9 cellular contexts compared by ENCODE assay signal in genomic region chr16:86555763-86556130, GRCh38. TPM values are rescaled to one million over a fixed set of nuclear protein-coding genes. Genes with fewer than 3 reads are reported as not detected.
DNase-seq lines count a peak whose midpoint lies in the region; ATAC-seq, FAIRE-seq and TF ChIP-seq lines count a peak whose summit lies in the region.
"Had no signal": no experiment of that assay in that cellular context is flagged by ENCODE, and none has a peak within 500 bp of the region (broad histone marks: within the 10 kb centered on the region; RNA-seq: fewer than 3 reads in every experiment).

No MANE protein-coding gene starts in this region.

- H3K9me3 ChIP-seq in HepG2 (ENCODE audit: low read length): no peaks in the 10 kb centered on the region
- H3K9me3 ChIP-seq in thyroid gland: no peaks in the 10 kb centered on the region

- H4K20me1 ChIP-seq in HepG2 (ENCODE audit: insufficient read depth, low read length): no peaks in the 10 kb centered on the region

- TF ChIP-seq CTCF in HepG2 (CRISPR knock-in tag; IDR thresholded peaks at IDR 0.05) (no peak), thyroid gland (IDR thresholded peaks at IDR 0.05) (no peak)

- POLR2A ChIA-PET in HepG2 (lab: Yijun Ruan, JAX): no interaction called here

- H3K27ac Mint-ChIP-seq in activated CD4-positive, alpha-beta T cell treated with anti-CD3 and anti-CD28 coated beads, Interleukin-2, amount 10 ng/mL, durations not matched to agents 24 days and 14 days: peak overlapping the region; percentile 98
- peak overlapping the region; percentile 94 for H3K27ac Mint-ChIP-seq in activated naive CD8-positive, alpha-beta T cell treated with anti-CD3 and anti-CD28 coated beads for 36 hours

- H3K27me3 ChIP-seq in HepG2 (ENCODE audit: control insufficient read depth in 1 of 2, insufficient read depth in 2 of 2, low read length in 2 of 2) (peaks cover 0 to 6% of the 10 kb centered on the region in 2 experiments; a peak in 2 of 5 replicates), thyroid gland (no peaks in the 10 kb centered on the region)

- H3K27me3 Mint-ChIP-seq in activated CD4-positive, alpha-beta T cell treated with anti-CD3 and anti-CD28 coated beads, Interleukin-2, amount 10 ng/mL, durations not matched to agents 24 days and 14 days: no peaks in the 10 kb centered on the region
- peaks cover 21% of the 10 kb centered on the region for H3K27me3 Mint-ChIP-seq in activated naive CD8-positive, alpha-beta T cell treated with anti-CD3 and anti-CD28 coated beads for 36 hours

- no peak for FAIRE-seq in HepG2 (lab: Jason Lieb, UNC)

- 36% methylated on average over 15 of the region's 16 CpGs for WGBS in HepG2 (ENCODE audit: low lambda C conversion rate)
- WGBS in thyroid gland, 2 donors: 41 to 52% methylated on average over 16 of the region's 16 CpGs

- peaks cover 10% of the 10 kb centered on the region for H3K4me1 Mint-ChIP-seq in activated CD4-positive, alpha-beta T cell treated with anti-CD3 and anti-CD28 coated beads, Interleukin-2, amount 10 ng/mL, durations not matched to agents 24 days and 14 days
- H3K4me1 Mint-ChIP-seq in activated naive CD8-positive, alpha-beta T cell treated with anti-CD3 and anti-CD28 coated beads for 36 hours: peaks cover 14% of the 10 kb centered on the region

- CTCF ChIA-PET in HepG2 (lab: Yijun Ruan, JAX; ENCODE audit: low intra/inter-chr PET ratio, low total read pairs): interaction anchor here (1.8 kb wide), 1 partner anchor 8 kb away, joined by 7 read pairs; no protein-coding TSS in a partner anchor

- intact Hi-C loops in activated CD4-positive, alpha-beta T cell treated with anti-CD3 and anti-CD28 coated beads, Interleukin-2, amount 10 ng/mL, durations not matched to agents 24 days and 14 days (cut with micrococcal nuclease): no loop called here
- intact Hi-C loops in HepG2 (cut with micrococcal nuclease; ENCODE audit: unreplicated experiment) (no loop called here), thyroid gland (cut with DNase I) (no loop called here)

- H3K4me2 ChIP-seq in HepG2 (ENCODE audit: low read depth, low read length): peak overlapping the region; percentile 89

- no peak overlapping the region for H3K27ac ChIP-seq in HepG2 (ENCODE audit: extremely low read length, insufficient read depth, low read length)
- H3K27ac ChIP-seq in thyroid gland: peak overlapping the region in 1 of 3 donors; percentile 69

- H3K4me1 ChIP-seq in HepG2 (ENCODE audit: insufficient read depth, low read length) (peaks cover 15% of the 10 kb centered on the region), thyroid gland (peaks cover 0 to 14% of the 10 kb centered on the region in 2 donors)

- no peak for TF ChIP-seq RAD21 in HepG2 (CRISPR knock-in tag; IDR thresholded peaks at IDR 0.05)

- no peaks in the 10 kb centered on the region for H3K9me3 Mint-ChIP-seq in activated CD4-positive, alpha-beta T cell treated with anti-CD3 and anti-CD28 coated beads, Interleukin-2, amount 10 ng/mL, durations not matched to agents 24 days and 14 days
- no peaks in the 10 kb centered on the region for H3K9me3 Mint-ChIP-seq in activated naive CD8-positive, alpha-beta T cell treated with anti-CD3 and anti-CD28 coated beads for 36 hours

- peaks cover 14% of the 10 kb centered on the region for H3K36me3 Mint-ChIP-seq in activated CD4-positive, alpha-beta T cell treated with anti-CD3 and anti-CD28 coated beads, Interleukin-2, amount 10 ng/mL, durations not matched to agents 24 days and 14 days (ENCODE audit: low read depth)
- H3K36me3 Mint-ChIP-seq in activated naive CD8-positive, alpha-beta T cell treated with anti-CD3 and anti-CD28 coated beads for 36 hours: peaks cover 19% of the 10 kb centered on the region

- TF ChIP-seq EP300 in HepG2 (IDR thresholded peaks at IDR 0.05; ENCODE audit: low read depth in 2 of 2, low read length in 2 of 2) (no peak), HepG2 (CRISPR knock-in tag; IDR thresholded peaks at IDR 0.05; ENCODE audit: borderline replicate concordance) (no peak)

- in situ Hi-C loops in HepG2 (cut with HindIII; ENCODE audit: extremely low pct_ligation_motif_present, low pct_unique_long_range_greater_than_20kb): no loop called here

- H3K9ac ChIP-seq in HepG2 (ENCODE audit: insufficient read depth, low read depth, low read length): peak overlapping the region; percentile 91

- H3K36me3 ChIP-seq in HepG2 (replicated peaks in 1 of 2; ENCODE audit: control insufficient read depth in 1 of 2, insufficient read depth in 2 of 2, low read length in 2 of 2) (peaks cover under 1 to 12% of the 10 kb centered on the region in 2 experiments; a peak in 3 of 5 replicates), thyroid gland (no peaks in the 10 kb centered on the region)

- no peak for DNase-seq in activated CD4-positive, alpha-beta T cell treated with anti-CD3 and anti-CD28 coated beads, Interleukin-2, amount 10 ng/mL, durations not matched to agents 24 days and 14 days
- no peak for DNase-seq in activated CD4-positive, alpha-beta T cell treated with anti-CD3 and anti-CD28 coated beads, Interleukin-2, amount 50 U/mL, for 48 hours
- no peak for DNase-seq in activated naive CD8-positive, alpha-beta T cell treated with anti-CD3 and anti-CD28 coated beads for 36 hours
- no peak for DNase-seq in HepG2 (ENCODE audit: low spot score)
- no peak for DNase-seq in thyroid gland
- DNase-seq in NCI-H1930 (lab: John Stamatoyannopoulos, UW): no peak

- TF ChIP-seq POLR2A in HepG2 (IDR thresholded peaks at IDR 0.05; ENCODE audit: insufficient read depth in 1 of 2, low read depth in 2 of 2, low read length in 2 of 2) (no peak), thyroid gland (IDR thresholded peaks at IDR 0.05) (no peak), GM18505 (IDR thresholded peaks at IDR 0.05; ENCODE audit: borderline replicate concordance, extremely low read depth, insufficient read depth, insufficient read length) (no peak)

- peak overlapping the region; percentile 80 to 94 (median 94) for H3K4me3 ChIP-seq in HepG2 (replicated peaks in 1 of 3; ENCODE audit: insufficient read depth in 1 of 3, low read depth in 2 of 3, low read length in 3 of 3)
- peak overlapping the region in 2 of 3 donors; percentile 55 to 67 for H3K4me3 ChIP-seq in thyroid gland (replicated peaks in 1 of 3)

- H3K79me2 ChIP-seq in HepG2 (ENCODE audit: insufficient read depth, low read length): peaks cover 9% of the 10 kb centered on the region

- BruUV-seq in HepG2 (replicated peaks; lab: Mats Ljungman, UMichigan): no TSS peak

- no peak overlapping the region for H2AFZ ChIP-seq in HepG2 (ENCODE audit: low read length)

- ATAC-seq in HepG2: no peak
- no peak for ATAC-seq in GM21423 (IDR thresholded peaks at IDR 0.05; ENCODE audit: unreplicated experiment)
- no peak for ATAC-seq in GM18505 (IDR thresholded peaks at IDR 0.05; ENCODE audit: unreplicated experiment)

- peak overlapping the region; percentile 95 for H3K4me3 Mint-ChIP-seq in activated CD4-positive, alpha-beta T cell treated with anti-CD3 and anti-CD28 coated beads, Interleukin-2, amount 10 ng/mL, durations not matched to agents 24 days and 14 days
- peak overlapping the region; percentile 94 for H3K4me3 Mint-ChIP-seq in activated naive CD8-positive, alpha-beta T cell treated with anti-CD3 and anti-CD28 coated beads for 36 hours

RNA-seq across cellular contexts. Expression of gene MTHFSD, which starts 0.7 kb away (rescaled TPM):
- 27.2 and 29.1 TPM in 2 replicates for total RNA-seq in activated CD4-positive, alpha-beta T cell treated with anti-CD3 and anti-CD28 coated beads, Interleukin-2, amount 10 ng/mL, durations not matched to agents 24 days and 14 days
- 10 to 100 TPM; 20.7 to 22.5 TPM for total RNA-seq in activated naive CD8-positive, alpha-beta T cell treated with anti-CD3 and anti-CD28 coated beads for 36 hours
- total RNA-seq in HepG2 (2016; rRNA removed; fragmentation: Illumina TruSeq; extraction: Trizol) (8.9 and 16.3 TPM in 2 replicates), thyroid gland (10 to 100 TPM; 21.2 to 27.4 (median 25.2) TPM)
- total RNA-seq in HepG2 (2016; cell fraction: cytosol; rRNA removed; fragmentation: Illumina TruSeq; extraction: Trizol; ENCODE audit: low read depth): 3.0 and 3.2 TPM in 2 replicates
- 9.5 and 14.5 TPM in 2 replicates for total RNA-seq in HepG2 (2016; cell fraction: insoluble cytoplasmic fraction; rRNA removed; fragmentation: Illumina TruSeq; extraction: Trizol)
- 6.0 and 6.1 TPM in 2 replicates for total RNA-seq in HepG2 (2016; cell fraction: membrane; rRNA removed; fragmentation: Illumina TruSeq; extraction: Trizol)
- 21.7 and 25.7 TPM in 2 replicates for total RNA-seq in HepG2 (2016; cell fraction: nucleus; rRNA removed; fragmentation: Illumina TruSeq; extraction: Trizol)
- polyA plus RNA-seq in HepG2 (2011; rRNA removed): 14.2 and 15.8 TPM in 2 replicates
- polyA plus RNA-seq in HepG2 (2011; cell fraction: cytosol; rRNA removed): 5.8 and 6.4 TPM in 2 replicates
- 85.9 and 86.6 TPM in 2 replicates for polyA plus RNA-seq in HepG2 (2011; cell fraction: nucleus; rRNA removed)
- 8.3 and 11.3 TPM in 2 replicates for polyA plus RNA-seq in HepG2 (2012)
- 1.9 and 2.3 TPM in 2 replicates for polyA plus RNA-seq in HepG2 (2016; cell fraction: cytosol; fragmentation: Illumina TruSeq; extraction: Trizol; ENCODE audit: low read depth)
- 9.8 and 13.1 TPM in 2 replicates for polyA plus RNA-seq in HepG2 (2016; cell fraction: insoluble cytoplasmic fraction; fragmentation: Illumina TruSeq; extraction: Trizol; ENCODE audit: low read depth)
- 4.8 and 5.1 TPM in 2 replicates for polyA plus RNA-seq in HepG2 (2016; cell fraction: membrane; fragmentation: Illumina TruSeq; extraction: Trizol; ENCODE audit: low read depth)
- polyA plus RNA-seq in HepG2 (2016; cell fraction: nucleus; fragmentation: Illumina TruSeq; extraction: Trizol; ENCODE audit: insufficient read depth, low read depth): 28.2 and 29.9 TPM in 2 replicates
- 27.7 and 27.8 TPM in 2 replicates for polyA minus RNA-seq in HepG2 (2011; rRNA and poly(A)+ RNA removed; ENCODE audit: low replicate concordance)
- 5.9 and 9.4 TPM in 2 replicates for polyA minus RNA-seq in HepG2 (2011; cell fraction: cytosol; rRNA and poly(A)+ RNA removed)
- polyA minus RNA-seq in HepG2 (2011; cell fraction: nucleus; rRNA and poly(A)+ RNA removed): 76.5 and 82.9 TPM in 2 replicates

RNA-seq across cellular contexts. Expression of gene FOXC2, which starts 10.9 kb away (rescaled TPM):
- not detected in 2 replicates for total RNA-seq in activated CD4-positive, alpha-beta T cell treated with anti-CD3 and anti-CD28 coated beads, Interleukin-2, amount 10 ng/mL, durations not matched to agents 24 days and 14 days
- total RNA-seq in activated naive CD8-positive, alpha-beta T cell treated with anti-CD3 and anti-CD28 coated beads for 36 hours: not detected
- not detected in 2 replicates for total RNA-seq in HepG2 (2016; rRNA removed; fragmentation: Illumina TruSeq; extraction: Trizol)
- not detected in 2 replicates for total RNA-seq in HepG2 (2016; cell fraction: cytosol; rRNA removed; fragmentation: Illumina TruSeq; extraction: Trizol; ENCODE audit: low read depth)
- not detected in 2 replicates for total RNA-seq in HepG2 (2016; cell fraction: insoluble cytoplasmic fraction; rRNA removed; fragmentation: Illumina TruSeq; extraction: Trizol)
- not detected in 2 replicates for total RNA-seq in HepG2 (2016; cell fraction: membrane; rRNA removed; fragmentation: Illumina TruSeq; extraction: Trizol)
- total RNA-seq in HepG2 (2016; cell fraction: nucleus; rRNA removed; fragmentation: Illumina TruSeq; extraction: Trizol): not detected in 2 replicates
- polyA plus RNA-seq in HepG2 (2011; rRNA removed): 0.05 TPM in 1 of 2 replicates, not detected in the other
- not detected in 2 replicates for polyA plus RNA-seq in HepG2 (2011; cell fraction: cytosol; rRNA removed)
- 0.26 and 0.31 TPM in 2 replicates for polyA plus RNA-seq in HepG2 (2011; cell fraction: nucleus; rRNA removed)
- 0.08 TPM in 1 of 2 replicates, not detected in the other for polyA plus RNA-seq in HepG2 (2012)
- not detected in 2 replicates for polyA plus RNA-seq in HepG2 (2016; cell fraction: cytosol; fragmentation: Illumina TruSeq; extraction: Trizol; ENCODE audit: low read depth)
- polyA plus RNA-seq in HepG2 (2016; cell fraction: insoluble cytoplasmic fraction; fragmentation: Illumina TruSeq; extraction: Trizol; ENCODE audit: low read depth): not detected in 2 replicates
- polyA plus RNA-seq in HepG2 (2016; cell fraction: membrane; fragmentation: Illumina TruSeq; extraction: Trizol; ENCODE audit: low read depth): not detected in 2 replicates
- polyA plus RNA-seq in HepG2 (2016; cell fraction: nucleus; fragmentation: Illumina TruSeq; extraction: Trizol; ENCODE audit: insufficient read depth, low read depth): not detected in 2 replicates
- 0.82 TPM in 1 of 2 replicates, not detected in the other for polyA minus RNA-seq in HepG2 (2011; rRNA and poly(A)+ RNA removed; ENCODE audit: low replicate concordance)
- polyA minus RNA-seq in HepG2 (2011; cell fraction: cytosol; rRNA and poly(A)+ RNA removed): not detected in 2 replicates
- polyA minus RNA-seq in HepG2 (2011; cell fraction: nucleus; rRNA and poly(A)+ RNA removed): 0.13 TPM in 1 of 2 replicates, not detected in the other
- 1 to 10 TPM; 1.9 to 4.0 (median 2.1) TPM for total RNA-seq in thyroid gland

RNA-seq across cellular contexts. Expression of gene FOXL1, which starts 22.6 kb away (rescaled TPM):
- 0.05 TPM in 1 of 2 replicates, not detected in the other for total RNA-seq in activated CD4-positive, alpha-beta T cell treated with anti-CD3 and anti-CD28 coated beads, Interleukin-2, amount 10 ng/mL, durations not matched to agents 24 days and 14 days
- not detected for total RNA-seq in activated naive CD8-positive, alpha-beta T cell treated with anti-CD3 and anti-CD28 coated beads for 36 hours
- not detected in 2 replicates for total RNA-seq in HepG2 (2016; rRNA removed; fragmentation: Illumina TruSeq; extraction: Trizol)
- not detected in 2 replicates for total RNA-seq in HepG2 (2016; cell fraction: cytosol; rRNA removed; fragmentation: Illumina TruSeq; extraction: Trizol; ENCODE audit: low read depth)
- not detected in 2 replicates for total RNA-seq in HepG2 (2016; cell fraction: insoluble cytoplasmic fraction; rRNA removed; fragmentation: Illumina TruSeq; extraction: Trizol)
- not detected in 2 replicates for total RNA-seq in HepG2 (2016; cell fraction: membrane; rRNA removed; fragmentation: Illumina TruSeq; extraction: Trizol)
- total RNA-seq in HepG2 (2016; cell fraction: nucleus; rRNA removed; fragmentation: Illumina TruSeq; extraction: Trizol): not detected in 2 replicates
- polyA plus RNA-seq in HepG2 (2011; rRNA removed): not detected in 2 replicates
- polyA plus RNA-seq in HepG2 (2011; cell fraction: cytosol; rRNA removed): 0.01 TPM in 1 of 2 replicates, not detected in the other
- not detected in 2 replicates for polyA plus RNA-seq in HepG2 (2011; cell fraction: nucleus; rRNA removed)
- polyA plus RNA-seq in HepG2 (2012): not detected in 2 replicates
- not detected in 2 replicates for polyA plus RNA-seq in HepG2 (2016; cell fraction: cytosol; fragmentation: Illumina TruSeq; extraction: Trizol; ENCODE audit: low read depth)
- polyA plus RNA-seq in HepG2 (2016; cell fraction: insoluble cytoplasmic fraction; fragmentation: Illumina TruSeq; extraction: Trizol; ENCODE audit: low read depth): not detected in 2 replicates
- polyA plus RNA-seq in HepG2 (2016; cell fraction: membrane; fragmentation: Illumina TruSeq; extraction: Trizol; ENCODE audit: low read depth): not detected in 2 replicates
- polyA plus RNA-seq in HepG2 (2016; cell fraction: nucleus; fragmentation: Illumina TruSeq; extraction: Trizol; ENCODE audit: insufficient read depth, low read depth): not detected in 2 replicates
- polyA minus RNA-seq in HepG2 (2011; rRNA and poly(A)+ RNA removed; ENCODE audit: low replicate concordance): 1.1 TPM in 1 of 2 replicates, not detected in the other
- not detected in 2 replicates for polyA minus RNA-seq in HepG2 (2011; cell fraction: cytosol; rRNA and poly(A)+ RNA removed)
- not detected in 2 replicates for polyA minus RNA-seq in HepG2 (2011; cell fraction: nucleus; rRNA and poly(A)+ RNA removed)
- total RNA-seq in thyroid gland: 1 to 10 TPM in 2 of 4 donors, under 1 TPM in 2; 0.45 to 1.9 (median 1.1) TPM
- total RNA-seq: subcutaneous adipose tissue had no signal

RNA-seq across cellular contexts. Expression of gene FOXF1, which starts 45.4 kb away (rescaled TPM):
- not detected in 2 replicates for total RNA-seq in activated CD4-positive, alpha-beta T cell treated with anti-CD3 and anti-CD28 coated beads, Interleukin-2, amount 10 ng/mL, durations not matched to agents 24 days and 14 days
- total RNA-seq in activated naive CD8-positive, alpha-beta T cell treated with anti-CD3 and anti-CD28 coated beads for 36 hours: not detected
- total RNA-seq in HepG2 (2016; rRNA removed; fragmentation: Illumina TruSeq; extraction: Trizol) (not detected in 2 replicates), thyroid gland (1 to 10 TPM; 1.5 to 3.7 (median 2.3) TPM)
- total RNA-seq in HepG2 (2016; cell fraction: cytosol; rRNA removed; fragmentation: Illumina TruSeq; extraction: Trizol; ENCODE audit: low read depth): not detected in 2 replicates
- not detected in 2 replicates for total RNA-seq in HepG2 (2016; cell fraction: insoluble cytoplasmic fraction; rRNA removed; fragmentation: Illumina TruSeq; extraction: Trizol)
- total RNA-seq in HepG2 (2016; cell fraction: membrane; rRNA removed; fragmentation: Illumina TruSeq; extraction: Trizol): not detected in 2 replicates
- not detected in 2 replicates for total RNA-seq in HepG2 (2016; cell fraction: nucleus; rRNA removed; fragmentation: Illumina TruSeq; extraction: Trizol)
- not detected in 2 replicates for polyA plus RNA-seq in HepG2 (2011; rRNA removed)
- not detected in 2 replicates for polyA plus RNA-seq in HepG2 (2011; cell fraction: cytosol; rRNA removed)
- not detected in 2 replicates for polyA plus RNA-seq in HepG2 (2011; cell fraction: nucleus; rRNA removed)
- not detected in 2 replicates for polyA plus RNA-seq in HepG2 (2012)
- polyA plus RNA-seq in HepG2 (2016; cell fraction: cytosol; fragmentation: Illumina TruSeq; extraction: Trizol; ENCODE audit: low read depth): not detected in 2 replicates
- polyA plus RNA-seq in HepG2 (2016; cell fraction: insoluble cytoplasmic fraction; fragmentation: Illumina TruSeq; extraction: Trizol; ENCODE audit: low read depth): not detected in 2 replicates
- not detected in 2 replicates for polyA plus RNA-seq in HepG2 (2016; cell fraction: membrane; fragmentation: Illumina TruSeq; extraction: Trizol; ENCODE audit: low read depth)
- polyA plus RNA-seq in HepG2 (2016; cell fraction: nucleus; fragmentation: Illumina TruSeq; extraction: Trizol; ENCODE audit: insufficient read depth, low read depth): not detected in 2 replicates
- polyA minus RNA-seq in HepG2 (2011; rRNA and poly(A)+ RNA removed; ENCODE audit: low replicate concordance): 5.0 TPM in 1 of 2 replicates, not detected in the other
- polyA minus RNA-seq in HepG2 (2011; cell fraction: cytosol; rRNA and poly(A)+ RNA removed): not detected in 2 replicates
- polyA minus RNA-seq in HepG2 (2011; cell fraction: nucleus; rRNA and poly(A)+ RNA removed): not detected in 2 replicates
